In the genomic region with DNA sequence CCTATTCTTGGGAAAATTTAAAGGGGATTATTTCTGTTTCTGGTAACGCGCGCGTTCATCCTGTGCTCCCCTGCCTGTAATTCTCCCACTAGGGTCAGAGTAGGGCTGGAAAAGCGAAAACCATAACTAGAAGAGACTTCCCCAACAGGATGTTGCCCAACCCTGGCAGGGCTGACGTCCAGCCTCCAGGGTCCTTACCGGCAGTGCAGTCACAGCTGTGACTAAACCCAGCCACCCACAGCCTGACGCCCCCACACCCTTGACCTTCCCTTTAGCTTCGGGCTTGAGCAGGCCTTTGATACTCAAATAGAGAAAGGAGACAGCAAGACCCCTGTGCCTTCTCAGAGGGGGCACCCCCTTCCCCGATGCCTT, we compare ENCODE assay signal across 9 cellular contexts. TPM values are rescaled to one million over a fixed set of nuclear protein-coding genes. Genes with fewer than 3 reads are reported as not detected.
DNase-seq lines count a peak whose midpoint lies in the region; ATAC-seq and TF ChIP-seq lines count a peak whose summit lies in the region.
"Not testable (repeated sequence)": the region's sequence is repeated elsewhere in the genome, so short reads cannot be mapped to it uniquely, and the experiment has no call there.
"Had no signal": no experiment of that assay in that cellular context is flagged by ENCODE, and none has a peak within 500 bp of the region (broad histone marks: within the 10 kb centered on the region; RNA-seq: fewer than 3 reads in every experiment).

No MANE protein-coding gene starts in this region.

- not testable (repeated sequence) for H3K36me3 Mint-ChIP-seq in activated CD8-positive, alpha-beta T cell treated with anti-CD3 and anti-CD28 coated beads for 36 hours (ENCODE audit: low read depth)

- not testable (repeated sequence) for H3K4me3 ChIP-seq in GM12865 (ENCODE audit: low read depth, low read length); kidney epithelial cell (ENCODE audit: low read depth, low read length)

- intact Hi-C loops in activated CD8-positive, alpha-beta T cell treated with anti-CD3 and anti-CD28 coated beads for 36 hours (cut with micrococcal nuclease); posterior vena cava (cut with DNase I): not testable (repeated sequence)

- CTCF ChIA-PET in activated CD8-positive, alpha-beta T cell treated with anti-CD3 and anti-CD28 coated beads for 36 hours (lab: Charles Lee), result interaction anchor here (2.2 to 2.4 kb wide), 2 partner anchors 8 to 11 kb away, joined by 10 to 13 read pairs; a partner anchor contains a TSS

- peaks cover 16% of the 10 kb centered on the region for H3K4me1 Mint-ChIP-seq in activated CD8-positive, alpha-beta T cell treated with anti-CD3 and anti-CD28 coated beads for 36 hours (ENCODE audit: low read depth)

- not testable (repeated sequence) for H3K27ac Mint-ChIP-seq in activated CD8-positive, alpha-beta T cell treated with anti-CD3 and anti-CD28 coated beads for 36 hours

- H3K27me3 ChIP-seq in kidney epithelial cell (ENCODE audit: control insufficient read depth, insufficient read depth, low read length), result not testable (repeated sequence)

- H3K36me3 ChIP-seq in kidney epithelial cell (ENCODE audit: control insufficient read depth, insufficient read depth, low read length), result not testable (repeated sequence)

- POLR2A ChIA-PET in activated CD8-positive, alpha-beta T cell treated with anti-CD3 and anti-CD28 coated beads for 36 hours (lab: Charles Lee), result not testable (repeated sequence)

- not testable (repeated sequence) for TF ChIP-seq CTCF in GM12865 (IDR thresholded peaks at IDR 0.05; ENCODE audit: insufficient read depth, low read depth, low read length, missing control alignments); activated CD8-positive, alpha-beta T cell treated with anti-CD3 and anti-CD28 coated beads for 36 hours (IDR thresholded peaks at IDR 0.05); kidney epithelial cell (IDR thresholded peaks at IDR 0.05; ENCODE audit: insufficient read depth, low read length, poor library complexity, severe bottlenecking)

- not testable (repeated sequence) for H3K4me3 Mint-ChIP-seq in activated CD8-positive, alpha-beta T cell treated with anti-CD3 and anti-CD28 coated beads for 36 hours

- ATAC-seq in HG03045 (IDR thresholded peaks at IDR 0.05; ENCODE audit: unreplicated experiment), result peak; percentile 71
- peak; percentile 76 for ATAC-seq in activated CD8-positive, alpha-beta T cell treated with anti-CD3 and anti-CD28 coated beads for 36 hours

- H3K27me3 Mint-ChIP-seq in activated CD8-positive, alpha-beta T cell treated with anti-CD3 and anti-CD28 coated beads for 36 hours, result peaks cover 13% of the 10 kb centered on the region

- not testable (repeated sequence) for H3K9me3 Mint-ChIP-seq in activated CD8-positive, alpha-beta T cell treated with anti-CD3 and anti-CD28 coated beads for 36 hours

- peak; percentile 72 for DNase-seq in GM12865 (ENCODE audit: low read depth)
- DNase-seq in OCI-M1 (lab: John Stamatoyannopoulos, UW), result peak; percentile 98
- peak; percentile 74 for DNase-seq in activated CD8-positive, alpha-beta T cell treated with anti-CD3 and anti-CD28 coated beads for 36 hours
- DNase-seq in dermis blood vessel endothelial cell, result peak; percentile 12
- DNase-seq in kidney epithelial cell (ENCODE audit: low read depth), result peak; percentile 7
- DNase-seq in posterior vena cava (ENCODE audit: low spot score), result peak; percentile 93
- DNase-seq in ureter (ENCODE audit: low spot score), result peak; percentile 60

RNA-seq across cellular contexts. Expression of a gene that starts 6.4 kb away (rescaled TPM):
- total RNA-seq in activated CD8-positive, alpha-beta T cell treated with anti-CD3 and anti-CD28 coated beads for 36 hours, result under 1 TPM; 0.43 to 0.83 TPM
- total RNA-seq in dermis blood vessel endothelial cell, result 0.09 and 0.17 TPM in 2 replicates
- total RNA-seq in kidney epithelial cell, result 0.21 and 0.27 TPM in 2 replicates
- total RNA-seq in posterior vena cava, result 1 to 10 TPM; 4.0 to 4.3 TPM
- total RNA-seq in ureter, result 10.3 TPM
- total RNA-seq: progenitor cell of endocrine pancreas had no signal

RNA-seq across cellular contexts. Expression of a gene that starts 50.3 kb away (rescaled TPM):
- not detected for total RNA-seq in activated CD8-positive, alpha-beta T cell treated with anti-CD3 and anti-CD28 coated beads for 36 hours
- total RNA-seq in dermis blood vessel endothelial cell (not detected in 2 replicates), kidney epithelial cell (not detected in 2 replicates), posterior vena cava (not detected), ureter (not detected)
- total RNA-seq: progenitor cell of endocrine pancreas had no signal

RNA-seq across cellular contexts. Expression of a gene that starts 50.3 kb away (rescaled TPM):
- not detected for total RNA-seq in activated CD8-positive, alpha-beta T cell treated with anti-CD3 and anti-CD28 coated beads for 36 hours
- not detected in 2 replicates for total RNA-seq in dermis blood vessel endothelial cell
- total RNA-seq in kidney epithelial cell, result not detected in 2 replicates
- not detected for total RNA-seq in posterior vena cava
- not detected for total RNA-seq in ureter
- total RNA-seq: progenitor cell of endocrine pancreas had no signal

Comparison
In these comparisons a context has a peak if more than half of its experiments do, and no peak if none do; other contexts are left out.
1. DNase-seq: peak in every context shown above with its lines; median percentile 98 in OCI-M1; 93 in posterior vena cava; 74 in activated CD8-positive, alpha-beta T cell treated with anti-CD3 and anti-CD28 coated beads for 36 hours; 72 in GM12865; 60 in ureter; 12 in dermis blood vessel endothelial cell; 7 in kidney epithelial cell.